In genomic region chr11:2163428-2163978, GRCh38 we compare ENCODE assay signal across 25 cellular contexts. TPM values are rescaled to one million over a fixed set of nuclear protein-coding genes. Genes with fewer than 3 reads are reported as not detected.
DNase-seq lines count a peak whose midpoint lies in the region; ATAC-seq, FAIRE-seq and TF ChIP-seq lines count a peak whose summit lies in the region.
"Had no signal": no experiment of that assay in that cellular context is flagged by ENCODE, and none has a peak within 500 bp of the region (broad histone marks: within the 10 kb centered on the region; RNA-seq: fewer than 3 reads in every experiment).

No MANE protein-coding gene starts in this region.

- H2AFZ ChIP-seq in neuronal stem cell (ENCODE audit: low read length): no peak overlapping the region

- H2BK15ac ChIP-seq in neuronal stem cell (ENCODE audit: low read length): peak overlapping the region; percentile 85

- H4K20me1 ChIP-seq in BLaER1: peaks cover 48% of the 10 kb centered on the region; the same call in 1 of the 2 replicates

- H2BK120ac ChIP-seq in neuronal stem cell (ENCODE audit: low read depth, low read length): peak overlapping the region; percentile 87

- H3K18ac ChIP-seq in neuronal stem cell (ENCODE audit: low read length): peak overlapping the region; percentile 96

- no peak overlapping the region for H3K4me3 ChIP-seq in BLaER1
- no peak overlapping the region for H3K4me3 ChIP-seq in NT2/D1 (ENCODE audit: insufficient read length, low read depth)
- H3K4me3 ChIP-seq in neuronal stem cell (ENCODE audit: low read length in 2 of 2): no peak overlapping the region
- H3K4me3 ChIP-seq in body of pancreas: no peak overlapping the region
- H3K4me3 ChIP-seq: BLaER1 treated with 17β-estradiol and CSF1 and Interleukin-3, amounts not matched to agents 10 nM and 100 nM had no signal

- H4K91ac ChIP-seq in neuronal stem cell (ENCODE audit: low read depth, low read length, poor library complexity): peak overlapping the region; percentile 72

- peak overlapping the region; percentile 73 for H2BK12ac ChIP-seq in neuronal stem cell (ENCODE audit: low read length)

- H2BK5ac ChIP-seq in neuronal stem cell (ENCODE audit: low read length): no peak overlapping the region

- H3K9me3 ChIP-seq in BLaER1: no peaks in the 10 kb centered on the region
- H3K9me3 ChIP-seq in NT2/D1 (ENCODE audit: insufficient read depth, low read length): no peaks in the 10 kb centered on the region
- H3K9me3 ChIP-seq in neuronal stem cell (replicated peaks in 1 of 2; ENCODE audit: control insufficient read depth in 2 of 2, insufficient read depth in 1 of 2, low read depth in 1 of 2, low read length in 2 of 2): no peaks in the 10 kb centered on the region
- H3K9me3 ChIP-seq in body of pancreas: no peaks in the 10 kb centered on the region
- H3K9me3 ChIP-seq: BE2C; BLaER1 treated with 17β-estradiol and CSF1 and Interleukin-3, amounts not matched to agents 10 nM and 100 nM; Caco-2 had no signal

- FAIRE-seq in H54 (lab: Jason Lieb, UNC): no peak
- FAIRE-seq: A204.1, D721Med, G401.6, GM12891 had no signal

- H3K36me3 ChIP-seq in BLaER1 (no peaks in the 10 kb centered on the region), NT2/D1 (ENCODE audit: insufficient read depth, insufficient read length, low read length) (no peaks in the 10 kb centered on the region), neuronal stem cell (replicated peaks in 1 of 2; ENCODE audit: control insufficient read depth in 2 of 2, insufficient read depth in 2 of 2, low read length in 2 of 2) (no peaks in the 10 kb centered on the region), body of pancreas (replicated peaks in 1 of 2; ENCODE audit: insufficient read depth in 1 of 2, low read depth in 2 of 2) (no peaks in the 10 kb centered on the region)
- H3K36me3 ChIP-seq: BE2C; BLaER1 treated with 17β-estradiol and CSF1 and Interleukin-3, amounts not matched to agents 10 nM and 100 nM had no signal

- H3K4me1 ChIP-seq in BLaER1: peaks cover 16% of the 10 kb centered on the region; the same call in 1 of the 2 replicates
- peaks cover 11% of the 10 kb centered on the region for H3K4me1 ChIP-seq in NT2/D1 (ENCODE audit: insufficient read depth, insufficient read length)
- H3K4me1 ChIP-seq in neuronal stem cell (ENCODE audit: control insufficient read depth in 2 of 2, insufficient read depth in 1 of 2, low read depth in 1 of 2, low read length in 2 of 2): no peaks in the 10 kb centered on the region
- peaks cover 7% of the 10 kb centered on the region for H3K4me1 ChIP-seq in body of pancreas

- H3K23ac ChIP-seq in neuronal stem cell (ENCODE audit: low read depth, low read length, poor library complexity): peak overlapping the region; percentile 89

- DNase-seq in H54 (ENCODE audit: insufficient read length, low spot score) (peak; percentile 67), NT2/D1 (ENCODE audit: low read depth, low spot score) (no peak), neuronal stem cell (ENCODE audit: low spot score) (no peak), body of pancreas (no peak), HuH-7 (ENCODE audit: low spot score) (no peak)
- DNase-seq: 8988T; ACHN; BE2C; Caco-2; Calu3; CD4-positive, alpha-beta T cell; CD8-positive, alpha-beta T cell; DMS79 treated with DMSO at 0.1 percent for 48 hours; GF-D8 had no signal

- no CpG with 5 or more reads among the region's 12 CpGs for WGBS in neuronal stem cell (ENCODE audit: extremely low coverage in 2 of 2, insufficient read length in 2 of 2, insufficient replicate concordance in 1 of 2), 2 donors
- 63 to 79% methylated on average over 5 to 12 of the region's 12 CpGs for WGBS in body of pancreas, 2 donors

- peaks cover 1% of the 10 kb centered on the region for H3K79me1 ChIP-seq in neuronal stem cell (ENCODE audit: low read depth, low read length)

- H3K9ac ChIP-seq in BLaER1: no peak overlapping the region
- H3K9ac ChIP-seq in NT2/D1 (ENCODE audit: insufficient read length, low read depth): peak overlapping the region; percentile 32
- H3K9ac ChIP-seq in neuronal stem cell (ENCODE audit: low read depth, low read length, poor library complexity): peak overlapping the region; percentile 70
- H3K9ac ChIP-seq: BLaER1 treated with 17β-estradiol and CSF1 and Interleukin-3, amounts not matched to agents 10 nM and 100 nM had no signal

- H3K27me3 ChIP-seq in BLaER1 (peaks cover 37% of the 10 kb centered on the region), NT2/D1 (ENCODE audit: insufficient read depth, insufficient read length) (no peaks in the 10 kb centered on the region), neuronal stem cell (ENCODE audit: control insufficient read depth in 3 of 3, insufficient read depth in 3 of 3, low read depth in 1 of 3, low read length in 3 of 3) (peaks cover 0 to 8% (median 0%) of the 10 kb centered on the region in 3 experiments), body of pancreas (no peaks in the 10 kb centered on the region)
- H3K27me3 ChIP-seq: BE2C had no signal

- no peak for ATAC-seq in body of pancreas
- ATAC-seq in HG03378 (IDR thresholded peaks at IDR 0.05; ENCODE audit: unreplicated experiment): no peak
- no peak for ATAC-seq in GM19397 (IDR thresholded peaks at IDR 0.05; ENCODE audit: unreplicated experiment)
- ATAC-seq: CD8-positive, alpha-beta T cell had no signal

- TF ChIP-seq POLR2A in H54 (IDR thresholded peaks at IDR 0.05; ENCODE audit: low read depth, low read length) (no peak), body of pancreas (IDR thresholded peaks at IDR 0.05) (no peak)

- peak overlapping the region; percentile 53 for H3K4ac ChIP-seq in neuronal stem cell (ENCODE audit: low read length)

- H3K27ac ChIP-seq in BLaER1 (no peak overlapping the region), neuronal stem cell (replicated peaks; ENCODE audit: low read length) (no peak overlapping the region), body of pancreas (no peak overlapping the region)
- H3K27ac ChIP-seq: BLaER1 treated with 17β-estradiol and CSF1 and Interleukin-3, amounts not matched to agents 10 nM and 100 nM; C4-2B had no signal

- TF ChIP-seq CTCF in body of pancreas (IDR thresholded peaks at IDR 0.05): no peak

- H3K4me2 ChIP-seq in BLaER1 (peak overlapping the region; percentile 3; the same call in 1 of the 2 replicates), neuronal stem cell (ENCODE audit: insufficient read depth, low read length, poor library complexity, severe bottlenecking) (no peak overlapping the region)

- intact Hi-C loops in body of pancreas (cut with DNase I): loop anchor here (5.0 kb wide), 1 partner anchor 271 kb away; the partner anchor contains the start of gene PRR33

- H4K8ac ChIP-seq in neuronal stem cell (ENCODE audit: low read depth, low read length): peak overlapping the region; percentile 96

- H2AK5ac ChIP-seq in neuronal stem cell (ENCODE audit: low read depth, low read length): peak overlapping the region; percentile 97

- H3K14ac ChIP-seq in neuronal stem cell (ENCODE audit: low read length): peak overlapping the region; percentile 94

RNA-seq across cellular contexts. Expression of gene INS, which starts 2.5 kb away (rescaled TPM):
- polyA plus RNA-seq in neuronal stem cell (2013, experiment 1 of 2): not detected
- polyA plus RNA-seq in neuronal stem cell (2013, experiment 2 of 2): not detected
- total RNA-seq in body of pancreas: over 10,000 TPM in 1 of 2 donors, 1,000 to 10,000 TPM in 1; 1,947 to 16,276 TPM
- total RNA-seq: A673; Caco-2; Calu3; CD4-positive, alpha-beta T cell; CD8-positive, alpha-beta T cell had no signal
- polyA plus RNA-seq: AG04450 had no signal

RNA-seq across cellular contexts. Expression of gene TH, which starts 8.1 kb away (rescaled TPM):
- 1.0 TPM for polyA plus RNA-seq in neuronal stem cell (2013, experiment 1 of 2)
- polyA plus RNA-seq in neuronal stem cell (2013, experiment 2 of 2): 0.82 TPM
- under 1 TPM in 1 of 2 donors, not detected in 1; 0.66 TPM for total RNA-seq in body of pancreas
- total RNA-seq: A673; Caco-2; Calu3; CD4-positive, alpha-beta T cell; CD8-positive, alpha-beta T cell had no signal
- polyA plus RNA-seq: AG04450 had no signal

RNA-seq across cellular contexts. Expression of gene IGF2, which starts 24.3 kb away (rescaled TPM):
- 11.8 TPM for polyA plus RNA-seq in neuronal stem cell (2013, experiment 1 of 2)
- polyA plus RNA-seq in neuronal stem cell (2013, experiment 2 of 2): 11.0 TPM
- total RNA-seq in body of pancreas: 10 to 100 TPM; 10.6 to 84.0 TPM
- total RNA-seq: CD4-positive, alpha-beta T cell; CD8-positive, alpha-beta T cell had no signal
